ENCODE assay signal across 19 cellular contexts in genomic region chr1:30569384-30569783, GRCh38.
DNase-seq lines count a peak whose midpoint lies in the region; ATAC-seq and TF ChIP-seq lines count a peak whose summit lies in the region.
"Had no signal": no experiment of that assay in that cellular context is flagged by ENCODE, and none has a peak within 500 bp of the region (broad histone marks: within the 10 kb centered on the region; RNA-seq: fewer than 3 reads in every experiment).

No MANE protein-coding gene starts in this region.

- no peak for TF ChIP-seq CTCF in WTC11 (IDR thresholded peaks at IDR 0.05)
- no peak for TF ChIP-seq CTCF in left lung (IDR thresholded peaks at IDR 0.05)

- H3K36me3 Mint-ChIP-seq in activated CD4-positive, alpha-beta T cell treated with anti-CD3 and anti-CD28 coated beads, Interleukin-2, amount 10 ng/mL, durations not matched to agents 24 days and 14 days (ENCODE audit: low read depth): no peaks in the 10 kb centered on the region
- no peaks in the 10 kb centered on the region for H3K36me3 Mint-ChIP-seq in WTC11
- H3K36me3 Mint-ChIP-seq: CD8-positive, alpha-beta memory T cell had no signal

- no peaks in the 10 kb centered on the region for H3K79me2 ChIP-seq in mesendoderm (ENCODE audit: control insufficient read depth, insufficient read depth, low read length)

- no peak overlapping the region for H3K18ac ChIP-seq in mesendoderm (ENCODE audit: low read length)

- H3K27me3 ChIP-seq in mesendoderm (ENCODE audit: insufficient read depth, low read length, poor library complexity) (no peaks in the 10 kb centered on the region), left lung (peaks cover 0 to 10% of the 10 kb centered on the region in 2 donors)
- H3K27me3 ChIP-seq: BLaER1 had no signal

- H4K8ac ChIP-seq in mesendoderm (ENCODE audit: low read depth, low read length): no peak overlapping the region

- POLR2A ChIA-PET in WTC11 (lab: Charles Lee): no interaction called here

- no peak overlapping the region for H3K4me3 Mint-ChIP-seq in activated CD4-positive, alpha-beta T cell treated with anti-CD3 and anti-CD28 coated beads, Interleukin-2, amount 10 ng/mL, durations not matched to agents 24 days and 14 days
- no peak overlapping the region for H3K4me3 Mint-ChIP-seq in WTC11
- H3K4me3 Mint-ChIP-seq: CD8-positive, alpha-beta memory T cell had no signal

- no peak overlapping the region for H3K4me2 ChIP-seq in mesendoderm (ENCODE audit: low read length)
- H3K4me2 ChIP-seq: BLaER1, KMS-11 had no signal

- no peak overlapping the region for H3K27ac ChIP-seq in mesendoderm (ENCODE audit: low read depth, low read length)
- no peak overlapping the region for H3K27ac ChIP-seq in left lung
- H3K27ac ChIP-seq: 22Rv1, BLaER1, KMS-11, SJSA1 had no signal

- DNase-seq in activated CD4-positive, alpha-beta T cell treated with anti-CD3 and anti-CD28 coated beads, Interleukin-2, amount 10 ng/mL, durations not matched to agents 24 days and 14 days: peak; percentile 8
- DNase-seq in activated CD4-positive, alpha-beta T cell treated with anti-CD3 and anti-CD28 coated beads for 48 hours: no peak
- no peak for DNase-seq in WTC11 (ENCODE audit: low spot score)
- peak; percentile 49 for DNase-seq in mesendoderm
- no peak for DNase-seq in SKM-1 treated with dmso at 0.1 percent for 144 hours (lab: John Stamatoyannopoulos, UW; ENCODE audit: unreplicated experiment)
- no peak for DNase-seq in left lung
- no peak for DNase-seq in stimulated activated CD4-positive, alpha-beta T cell treated with anti-CD3 and anti-CD28 coated beads, Interleukin-4, amount 100 ng/mL, for 1 hour
- DNase-seq: CD8-positive, alpha-beta memory T cell; DMS79 treated with DMSO at 0.1 percent for 48 hours; NCI-H1092; NCI-H146; NCI-H2227 treated with DMSO at 0.1 percent for 48 hours; NCI-H524 had no signal

- H3K4me3 ChIP-seq in mesendoderm (ENCODE audit: low read length) (no peak overlapping the region), left lung (no peak overlapping the region)
- H3K4me3 ChIP-seq: BLaER1, SJSA1 had no signal

- H3K79me1 ChIP-seq in mesendoderm (ENCODE audit: low read length): no peaks in the 10 kb centered on the region

- no peak overlapping the region for H3K27ac Mint-ChIP-seq in activated CD4-positive, alpha-beta T cell treated with anti-CD3 and anti-CD28 coated beads, Interleukin-2, amount 10 ng/mL, durations not matched to agents 24 days and 14 days
- H3K27ac Mint-ChIP-seq in WTC11: no peak overlapping the region
- H3K27ac Mint-ChIP-seq: CD8-positive, alpha-beta memory T cell had no signal

- H3K36me3 ChIP-seq in mesendoderm (ENCODE audit: control insufficient read depth, insufficient read depth, low read length) (no peaks in the 10 kb centered on the region), left lung (no peaks in the 10 kb centered on the region)
- H3K36me3 ChIP-seq: BLaER1, SJSA1 had no signal

- CTCF ChIA-PET in WTC11 (lab: Charles Lee): interaction anchor here (1.2 kb wide), 1 partner anchor 189 kb away, joined by 4 read pairs; no protein-coding TSS in a partner anchor

- H2BK15ac ChIP-seq in mesendoderm (replicated peaks; ENCODE audit: low read depth): no peak overlapping the region

- H3K56ac ChIP-seq in mesendoderm (ENCODE audit: low read length): no peak overlapping the region

- H3K4ac ChIP-seq in mesendoderm (ENCODE audit: low read depth, low read length): no peak overlapping the region

- H3K27me3 Mint-ChIP-seq in activated CD4-positive, alpha-beta T cell treated with anti-CD3 and anti-CD28 coated beads, Interleukin-2, amount 10 ng/mL, durations not matched to agents 24 days and 14 days: peaks cover 8% of the 10 kb centered on the region
- no peaks in the 10 kb centered on the region for H3K27me3 Mint-ChIP-seq in WTC11 (ENCODE audit: low read depth)

- H3K9me3 Mint-ChIP-seq in activated CD4-positive, alpha-beta T cell treated with anti-CD3 and anti-CD28 coated beads, Interleukin-2, amount 10 ng/mL, durations not matched to agents 24 days and 14 days: no peaks in the 10 kb centered on the region
- H3K9me3 Mint-ChIP-seq in WTC11: peaks cover 10% of the 10 kb centered on the region

- no peaks in the 10 kb centered on the region for H3K4me1 Mint-ChIP-seq in activated CD4-positive, alpha-beta T cell treated with anti-CD3 and anti-CD28 coated beads, Interleukin-2, amount 10 ng/mL, durations not matched to agents 24 days and 14 days
- no peaks in the 10 kb centered on the region for H3K4me1 Mint-ChIP-seq in WTC11
- H3K4me1 Mint-ChIP-seq: CD8-positive, alpha-beta memory T cell had no signal

- H2AK5ac ChIP-seq in mesendoderm (ENCODE audit: low read length): no peak overlapping the region

- ATAC-seq in WTC11 (peak; percentile 28; the same call in 1 of the 2 replicates), left lung (no peak), HG03159 (IDR thresholded peaks at IDR 0.05; ENCODE audit: unreplicated experiment) (no peak)
- ATAC-seq: HepG2 had no signal

- no peaks in the 10 kb centered on the region for H3K9me3 ChIP-seq in left lung
- H3K9me3 ChIP-seq: BLaER1, SJSA1 had no signal

- intact Hi-C loops in activated CD4-positive, alpha-beta T cell treated with anti-CD3 and anti-CD28 coated beads, Interleukin-2, amount 10 ng/mL, durations not matched to agents 24 days and 14 days (cut with micrococcal nuclease): no loop called here
- intact Hi-C loops in left lung (cut with DNase I): no loop called here

- H2BK120ac ChIP-seq in mesendoderm (ENCODE audit: low read depth, low read length): no peak overlapping the region

- H4K5ac ChIP-seq in mesendoderm (ENCODE audit: low read length): no peak overlapping the region

- no peaks in the 10 kb centered on the region for H3K4me1 ChIP-seq in mesendoderm (ENCODE audit: control insufficient read depth, low read depth, low read length)
- H3K4me1 ChIP-seq in left lung: no peaks in the 10 kb centered on the region
- H3K4me1 ChIP-seq: SJSA1 had no signal

- WGBS in mesendoderm (ENCODE audit: extremely low coverage, insufficient coverage, low lambda C conversion rate): no CpG with 5 or more reads among the region's 3 CpGs

- H2BK5ac ChIP-seq in mesendoderm (ENCODE audit: low read length): no peak overlapping the region

- no peak overlapping the region for H3K9ac ChIP-seq in mesendoderm (ENCODE audit: low read length)
- H3K9ac ChIP-seq: BLaER1, KMS-11 had no signal

- no peak overlapping the region for H3K23ac ChIP-seq in mesendoderm (ENCODE audit: low read length)

TF ChIP-seq in WTC11, 78 proteins besides CTCF, POLR2A, EP300 and RAD21:
- TF ChIP-seq SOX15 (CRISPR knock-in tag; IDR thresholded peaks at IDR 0.05): no peak
- TF ChIP-seq NR1H2 (CRISPR knock-in tag; IDR thresholded peaks at IDR 0.05): no peak
- TF ChIP-seq ZNF232 (CRISPR knock-in tag; IDR thresholded peaks at IDR 0.05): no peak
- TF ChIP-seq JUN (CRISPR knock-in tag; IDR thresholded peaks at IDR 0.05): no peak
- no peak for TF ChIP-seq MAX (CRISPR knock-in tag; IDR thresholded peaks at IDR 0.05)
- TF ChIP-seq EMX1 (CRISPR knock-in tag; IDR thresholded peaks at IDR 0.05): no peak
- TF ChIP-seq ELF4 (CRISPR knock-in tag; IDR thresholded peaks at IDR 0.05; ENCODE audit: low read depth): no peak
- no peak for TF ChIP-seq HMGA2 (CRISPR knock-in tag; IDR thresholded peaks at IDR 0.05)
- no peak for TF ChIP-seq ZNF512 (CRISPR knock-in tag; IDR thresholded peaks at IDR 0.05; ENCODE audit: borderline replicate concordance)
TF ChIP-seq in WTC11: peak in this region for 0.

Comparison
In these comparisons a context has a peak if more than half of its experiments do, and no peak if none do; other contexts are left out.
1. DNase-seq: peak in activated CD4-positive, alpha-beta T cell treated with anti-CD3 and anti-CD28 coated beads, Interleukin-2, amount 10 ng/mL, durations not matched to agents 24 days and 14 days (single experiment) and mesendoderm (single experiment); none in activated CD4-positive, alpha-beta T cell treated with anti-CD3 and anti-CD28 coated beads for 48 hours (single experiment), WTC11 (single experiment), SKM-1 treated with dmso at 0.1 percent for 144 hours (single experiment), left lung (0 of 2) and stimulated activated CD4-positive, alpha-beta T cell treated with anti-CD3 and anti-CD28 coated beads, Interleukin-4, amount 100 ng/mL, for 1 hour (single experiment).